ENCODE assay signal across 25 cellular contexts in genomic region chr1:91949356-91949699, GRCh38. TPM values are rescaled to one million over a fixed set of nuclear protein-coding genes. Genes with fewer than 3 reads are reported as not detected.
A peak's percentile ranks its signal among the peaks of the same experiment; 100 is the strongest.
DNase-seq lines count a peak whose midpoint lies in the region; ATAC-seq, FAIRE-seq and TF ChIP-seq lines count a peak whose summit lies in the region.
"Had no signal": no experiment of that assay in that cellular context is flagged by ENCODE, and none has a peak within 500 bp of the region (broad histone marks: within the 10 kb centered on the region; RNA-seq: fewer than 3 reads in every experiment).

BRDT (plus strand) TSS chr1:91949401; CDS start chr1:91962755, 13,354 bp downstream.

- H3K4me1 ChIP-seq in osteoblast (ENCODE audit: insufficient read depth, low read length): no peaks in the 10 kb centered on the region
- H3K4me1 ChIP-seq: ascending aorta, left lung, suprapubic skin had no signal

- peaks cover 16% of the 10 kb centered on the region for H3K4me1 Mint-ChIP-seq in activated T-cell treated with anti-CD3 and anti-CD28 coated beads, Interleukin-2, amount 50 U/mL, for 24 hours (ENCODE audit: low read depth)
- H3K4me1 Mint-ChIP-seq in activated naive CD8-positive, alpha-beta T cell treated with anti-CD3 and anti-CD28 coated beads, Interleukin-2, amount 10 ng/mL, durations not matched to agents 7 days and 5 days: peaks cover 13% of the 10 kb centered on the region
- H3K4me1 Mint-ChIP-seq: endodermal cell had no signal

- peaks cover 2% of the 10 kb centered on the region for H3K9me3 Mint-ChIP-seq in activated T-cell treated with anti-CD3 and anti-CD28 coated beads, Interleukin-2, amount 50 U/mL, for 24 hours
- H3K9me3 Mint-ChIP-seq in activated naive CD8-positive, alpha-beta T cell treated with anti-CD3 and anti-CD28 coated beads, Interleukin-2, amount 10 ng/mL, durations not matched to agents 7 days and 5 days: peaks cover 10% of the 10 kb centered on the region
- H3K9me3 Mint-ChIP-seq: endodermal cell, HFFc6 had no signal

- H3K27me3 Mint-ChIP-seq in activated T-cell treated with anti-CD3 and anti-CD28 coated beads, Interleukin-2, amount 50 U/mL, for 24 hours: no peaks in the 10 kb centered on the region
- H3K27me3 Mint-ChIP-seq in activated naive CD8-positive, alpha-beta T cell treated with anti-CD3 and anti-CD28 coated beads, Interleukin-2, amount 10 ng/mL, durations not matched to agents 7 days and 5 days: peaks cover 5% of the 10 kb centered on the region

- H3K36me3 Mint-ChIP-seq in activated T-cell treated with anti-CD3 and anti-CD28 coated beads, Interleukin-2, amount 50 U/mL, for 24 hours (ENCODE audit: low read depth): no peaks in the 10 kb centered on the region
- H3K36me3 Mint-ChIP-seq in activated naive CD8-positive, alpha-beta T cell treated with anti-CD3 and anti-CD28 coated beads, Interleukin-2, amount 10 ng/mL, durations not matched to agents 7 days and 5 days: peaks cover 2% of the 10 kb centered on the region

- ATAC-seq in activated naive CD8-positive, alpha-beta T cell treated with anti-CD3 and anti-CD28 coated beads, Interleukin-2, amount 10 ng/mL, durations not matched to agents 7 days and 5 days (ENCODE audit: low read depth): no peak

- H3K4me2 ChIP-seq in osteoblast (ENCODE audit: insufficient read depth, low read length): peak within 1 kb of the TSS; percentile 2

- H3K36me3 ChIP-seq in KOPT-K1 (ENCODE audit: insufficient read depth, low read length) (no peaks in the 10 kb centered on the region), osteoblast (ENCODE audit: insufficient read depth, low read length) (no peaks in the 10 kb centered on the region)
- H3K36me3 ChIP-seq: ascending aorta, left lung, suprapubic skin had no signal

- FAIRE-seq in GM12892 (lab: Jason Lieb, UNC): no peak
- FAIRE-seq: RCC 7860 had no signal

- peak within 1 kb of the TSS; percentile 1 for H3K27ac ChIP-seq in KOPT-K1 (ENCODE audit: low read depth, low read length, poor library complexity, severe bottlenecking)
- no peak within 1 kb of the TSS for H3K27ac ChIP-seq in osteoblast (ENCODE audit: low read depth, low read length)
- H3K27ac ChIP-seq: ascending aorta, C4-2B, left lung, SK-N-MC, suprapubic skin had no signal

- no peak within 1 kb of the TSS for H3K4me3 ChIP-seq in osteoblast (ENCODE audit: insufficient read depth, low read length)
- H3K4me3 ChIP-seq: ascending aorta, left lung, SK-N-MC, suprapubic skin had no signal

- H3K79me2 ChIP-seq in osteoblast (ENCODE audit: insufficient read depth, low read length): no peaks in the 10 kb centered on the region

- peak within 1 kb of the TSS; percentile 12 for H3K27ac Mint-ChIP-seq in activated T-cell treated with anti-CD3 and anti-CD28 coated beads, Interleukin-2, amount 50 U/mL, for 24 hours
- peak within 1 kb of the TSS; percentile 54 for H3K27ac Mint-ChIP-seq in activated naive CD8-positive, alpha-beta T cell treated with anti-CD3 and anti-CD28 coated beads, Interleukin-2, amount 10 ng/mL, durations not matched to agents 7 days and 5 days
- H3K27ac Mint-ChIP-seq: endodermal cell, HFFc6 had no signal

- H3K27me3 ChIP-seq in osteoblast (ENCODE audit: insufficient read depth, low read length): no peaks in the 10 kb centered on the region
- H3K27me3 ChIP-seq: ascending aorta, left lung, suprapubic skin had no signal

- POLR2A ChIA-PET in activated naive CD8-positive, alpha-beta T cell treated with anti-CD3 and anti-CD28 coated beads, Interleukin-2, amount 10 ng/mL, durations not matched to agents 7 days and 5 days (lab: Charles Lee): no interaction called here

- H2AFZ ChIP-seq in osteoblast (ENCODE audit: low read length): no peak within 1 kb of the TSS

- H4K20me1 ChIP-seq in osteoblast (ENCODE audit: insufficient read depth, low read length): no peaks in the 10 kb centered on the region

- H3K4me3 Mint-ChIP-seq in activated T-cell treated with anti-CD3 and anti-CD28 coated beads, Interleukin-2, amount 50 U/mL, for 24 hours: peak within 1 kb of the TSS; percentile 43
- peak within 1 kb of the TSS; percentile 28 for H3K4me3 Mint-ChIP-seq in activated naive CD8-positive, alpha-beta T cell treated with anti-CD3 and anti-CD28 coated beads, Interleukin-2, amount 10 ng/mL, durations not matched to agents 7 days and 5 days
- H3K4me3 Mint-ChIP-seq: endodermal cell, HFFc6 had no signal

- TF ChIP-seq POLR2A in GM12892 (IDR thresholded peaks at IDR 0.05; ENCODE audit: low read depth, low read length): no peak
- no peak for TF ChIP-seq POLR2A in erythroblast (IDR thresholded peaks at IDR 0.05; ENCODE audit: low read length)

- DNase-seq in activated T-cell treated with anti-CD3 and anti-CD28 coated beads, Interleukin-2, amount 50 U/mL, for 24 hours: no peak
- no peak for DNase-seq in activated T-cell treated with anti-CD3 and anti-CD28 coated beads, Interleukin-2, amount 50 U/mL, for 48 hours
- no peak for DNase-seq in activated naive CD8-positive, alpha-beta T cell treated with anti-CD3 and anti-CD28 coated beads, Interleukin-2, amount 10 ng/mL, durations not matched to agents 7 days and 5 days
- no peak for DNase-seq in osteoblast (ENCODE audit: insufficient read length, low spot score, missing footprints)
- no peak for DNase-seq in GM12892 (ENCODE audit: insufficient read length)
- DNase-seq in NCI-H146 (lab: John Stamatoyannopoulos, UW): no peak
- DNase-seq in erythroblast (lab: John Stamatoyannopoulos, UW): no peak
- DNase-seq: activated CD4-positive, alpha-beta T cell treated with anti-CD3 and anti-CD28 coated beads for 4 hours; endodermal cell; head of caudate nucleus; HFFc6; midbrain; NCI-H2029; NCI-H446; stimulated activated CD4-positive, alpha-beta T cell treated with anti-CD3 and anti-CD28 coated beads, Interleukin-12 subunit alpha, Interleukin-12 subunit beta, amount 100 ng/mL, for 4 hours; stimulated activated CD8-positive, alpha-beta memory T cell treated with anti-CD3 and anti-CD28 coated beads, Interleukin-4, amount 100 ng/mL, for 48 hours had no signal

- no peak for TF ChIP-seq CTCF in osteoblast (IDR thresholded peaks at IDR 0.05; ENCODE audit: extremely low read depth, low read depth, low read length)

- peaks cover 6% of the 10 kb centered on the region for H3K9me3 ChIP-seq in KOPT-K1 (ENCODE audit: insufficient read depth, low read length, poor library complexity, severe bottlenecking)
- H3K9me3 ChIP-seq in osteoblast (ENCODE audit: low read depth, low read length): no peaks in the 10 kb centered on the region
- H3K9me3 ChIP-seq: ascending aorta, left lung, suprapubic skin had no signal

RNA-seq across cellular contexts. Expression of gene BRDT, which starts in this region (rescaled TPM):
- not detected for total RNA-seq in activated naive CD8-positive, alpha-beta T cell treated with anti-CD3 and anti-CD28 coated beads, Interleukin-2, amount 10 ng/mL, durations not matched to agents 7 days and 5 days
- not detected in 2 replicates for total RNA-seq in osteoblast
- not detected for polyA plus RNA-seq in GM12892 (2012; ENCODE audit: missing spikeins)
- total RNA-seq: ascending aorta, chondrocyte, fibroblast of lung, HFFc6, left lung, suprapubic skin had no signal
- polyA plus RNA-seq: fibroblast of lung had no signal
